ENCODE assay signal across 9 cellular contexts in genomic region chr2:68943581-68944568, GRCh38. TPM values are rescaled to one million over a fixed set of nuclear protein-coding genes. Genes with fewer than 3 reads are reported as not detected.
DNase-seq lines count a peak whose midpoint lies in the region; ATAC-seq, FAIRE-seq and TF ChIP-seq lines count a peak whose summit lies in the region.
"Had no signal": no experiment of that assay in that cellular context is flagged by ENCODE, and none has a peak within 500 bp of the region (broad histone marks: within the 10 kb centered on the region; RNA-seq: fewer than 3 reads in every experiment).

No MANE protein-coding gene starts in this region.

- no peaks in the 10 kb centered on the region for H3K79me2 ChIP-seq in SU-DHL-6 (ENCODE audit: insufficient read depth, low read length)

- no peaks in the 10 kb centered on the region for H4K20me1 ChIP-seq in SU-DHL-6 (ENCODE audit: low read depth, low read length)

- H3K27me3 ChIP-seq in AG04450 (ENCODE audit: control insufficient read depth, insufficient read depth, low read length) = no peaks in the 10 kb centered on the region
- no peaks in the 10 kb centered on the region for H3K27me3 ChIP-seq in SU-DHL-6 (ENCODE audit: low read length)
- H3K27me3 ChIP-seq in psoas muscle (ENCODE audit: insufficient read depth in 3 of 3, low read length in 2 of 3) = no peaks in the 10 kb centered on the region

- H3K9me3 ChIP-seq in AG04450 (ENCODE audit: control insufficient read depth, insufficient read depth, low read length) (peaks cover 2% of the 10 kb centered on the region), SU-DHL-6 (ENCODE audit: insufficient read depth, low read length) (no peaks in the 10 kb centered on the region), psoas muscle (peaks cover 3% of the 10 kb centered on the region)

- H3K27ac ChIP-seq in AG04450 (ENCODE audit: low read depth, low read length) (no peak overlapping the region), SU-DHL-6 (ENCODE audit: low read depth, low read length) (no peak overlapping the region), psoas muscle (no peak overlapping the region)

- intact Hi-C loops in left ventricle myocardium superior (cut with micrococcal nuclease) = no loop called here
- intact Hi-C loops in psoas muscle (cut with DNase I) = loop anchor here in 1 of 2 donors (5.0 kb wide), 1 partner anchor 363 kb away; no protein-coding TSS in a partner anchor

- H3K36me3 ChIP-seq in SU-DHL-6 (ENCODE audit: low read length) (no peaks in the 10 kb centered on the region), psoas muscle (ENCODE audit: insufficient read depth in 1 of 2, low read depth in 1 of 2) (no peaks in the 10 kb centered on the region)

- no peaks in the 10 kb centered on the region for H3F3A ChIP-seq in SU-DHL-6 (ENCODE audit: insufficient read depth)

- no peaks in the 10 kb centered on the region for H3K9me2 ChIP-seq in SU-DHL-6 (replicated peaks; ENCODE audit: insufficient read depth, low read length)

- peak; percentile 93 for FAIRE-seq in GM19239 (lab: Jason Lieb, UNC)

- H3K4me3 ChIP-seq in AG04450 (ENCODE audit: low read depth, low read length) (no peak overlapping the region), SU-DHL-6 (ENCODE audit: insufficient read depth, low read length, poor library complexity, severe bottlenecking) (no peak overlapping the region), psoas muscle (no peak overlapping the region)

- CTCF ChIA-PET in AG04450 (lab: Charles Lee) = interaction anchor here (0.5 to 3.1 kb wide), 38 partner anchors 9 to 583 kb away, joined by 3 to 24 read pairs (median 5); partner anchors contain the start of genes ANTXR1, APLF, FBXO48 and GKN2

- POLR2A ChIA-PET in AG04450 (lab: Yijun Ruan, JAX) = no interaction called here

- ATAC-seq in left ventricle myocardium superior (peak; percentile 75), psoas muscle (peak; percentile 28 to 77 (median 64)), GM18907 (IDR thresholded peaks at IDR 0.05; ENCODE audit: unreplicated experiment) (no peak)

- H3K4me2 ChIP-seq in SU-DHL-6 (ENCODE audit: low read depth, low read length, poor library complexity, severe bottlenecking) = no peak overlapping the region

- TF ChIP-seq CTCF in AG04450 (IDR thresholded peaks at IDR 0.05; ENCODE audit: low read depth, low read length) = peak; percentile 93
- peak; percentile 78 for TF ChIP-seq CTCF in SU-DHL-6 (IDR thresholded peaks at IDR 0.05; ENCODE audit: insufficient read depth, low read length, poor library complexity, severe bottlenecking)
- TF ChIP-seq CTCF in psoas muscle (IDR thresholded peaks at IDR 0.05) = peak; percentile 65

- WGBS in psoas muscle, 3 donors = 39 to 40% (median 39%) methylated on average over 27 of the region's 27 CpGs

- peak overlapping the region; percentile 20 for H2AFZ ChIP-seq in SU-DHL-6 (ENCODE audit: low read depth, low read length, severe bottlenecking)

- no peak overlapping the region for H3K9ac ChIP-seq in SU-DHL-6 (ENCODE audit: low read length)

- no peaks in the 10 kb centered on the region for H3K4me1 ChIP-seq in psoas muscle

- DNase-seq in AG04450 (ENCODE audit: low read depth, low spot score) (no peak), GM19239 (ENCODE audit: insufficient read length, low spot score) (peak; percentile 37), NCI-H1417 treated with DMSO at 0.1 percent for 48 hours (lab: John Stamatoyannopoulos, UW) (peak; percentile 72), amniotic epithelial cell (ENCODE audit: low read depth) (peak; percentile 51), left ventricle myocardium superior (peak; percentile 31), psoas muscle (peak; percentile 19 to 54)

RNA-seq across cellular contexts. Expression of gene GKN2, which starts 8.8 kb away (rescaled TPM):
- polyA plus RNA-seq in AG04450 (2011; rRNA removed) = not detected in 2 replicates
- not detected in 2 replicates for polyA minus RNA-seq in AG04450 (2011; rRNA and poly(A)+ RNA removed)
- total RNA-seq in left ventricle myocardium superior = not detected
- total RNA-seq in psoas muscle = not detected
- not detected for polyA plus RNA-seq in psoas muscle
- total RNA-seq: subcutaneous adipose tissue had no signal

RNA-seq across cellular contexts. Expression of gene GKN1, which starts 30.6 kb away (rescaled TPM):
- polyA plus RNA-seq in AG04450 (2011; rRNA removed) (not detected in 2 replicates), psoas muscle (under 1 TPM in 2 of 3 donors, not detected in 1; 0.21 to 0.23 TPM)
- polyA minus RNA-seq in AG04450 (2011; rRNA and poly(A)+ RNA removed) = not detected in 2 replicates
- total RNA-seq in left ventricle myocardium superior (not detected), psoas muscle (not detected)
- total RNA-seq: subcutaneous adipose tissue had no signal
